In the genomic region with DNA sequence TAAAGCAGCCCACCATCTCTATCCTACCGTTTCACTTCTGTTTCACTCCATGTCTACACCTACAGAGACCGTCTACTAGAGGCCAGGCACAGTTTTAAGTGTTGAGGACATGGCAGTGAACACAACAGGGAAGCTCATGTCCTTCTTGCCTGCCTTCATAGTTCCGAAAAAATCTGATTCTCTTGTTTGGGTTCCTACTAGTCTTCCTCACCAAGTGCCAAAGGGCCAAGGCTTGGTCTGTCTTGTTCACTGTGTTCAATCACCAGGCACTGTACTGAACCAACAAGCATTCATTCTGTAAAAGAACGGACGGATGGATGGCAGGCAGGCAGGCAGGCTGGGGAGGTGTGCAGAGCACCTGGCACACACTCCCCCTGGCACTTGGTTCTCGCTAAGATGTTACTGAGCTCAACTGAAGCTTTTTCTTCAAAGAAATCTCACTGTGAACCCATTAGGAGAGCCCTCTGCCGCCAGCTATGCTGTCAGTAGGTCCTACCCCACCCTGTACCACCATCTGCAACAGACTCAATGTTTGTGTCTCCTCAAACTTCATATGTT, we compare ENCODE assay signal across 10 cellular contexts. TPM values are rescaled to one million over a fixed set of nuclear protein-coding genes. Genes with fewer than 3 reads are reported as not detected.
DNase-seq lines count a peak whose midpoint lies in the region; ATAC-seq, FAIRE-seq and TF ChIP-seq lines count a peak whose summit lies in the region.
"Had no signal": no experiment of that assay in that cellular context is flagged by ENCODE, and none has a peak within 500 bp of the region (broad histone marks: within the 10 kb centered on the region; RNA-seq: fewer than 3 reads in every experiment).

No MANE protein-coding gene starts in this region.

- H3K4me3 ChIP-seq in WI38 (ENCODE audit: low read depth, low read length) (peak overlapping the region; percentile 82), fibroblast of mammary gland (ENCODE audit: control insufficient read depth, low read depth, low read length) (peak overlapping the region; percentile 81), skeletal muscle cell (ENCODE audit: low read depth, low read length) (peak overlapping the region; percentile 82)

- no peak for TF ChIP-seq CTCF in WI38 (IDR thresholded peaks at IDR 0.05; ENCODE audit: low read depth, low read length)
- TF ChIP-seq CTCF in fibroblast of mammary gland (conservative IDR thresholded peaks at IDR 0.05; ENCODE audit: control insufficient read depth, insufficient read depth, low read depth, low read length), result no peak

- DNase-seq in GM18507 (ENCODE audit: extremely low spot score, insufficient read length, low read depth), result no peak
- no peak for DNase-seq in fibroblast of mammary gland (ENCODE audit: low read depth)
- no peak for DNase-seq in skeletal muscle cell (ENCODE audit: low read depth)
- DNase-seq in cerebellum (ENCODE audit: low spot score), result no peak
- DNase-seq in SW480 (ENCODE audit: low spot score), result no peak
- DNase-seq: MV-4-11 had no signal

- FAIRE-seq in GM18507 (lab: Jason Lieb, UNC), result peak; percentile 12
- FAIRE-seq: islet of Langerhans had no signal

- ATAC-seq in HG03175 (IDR thresholded peaks at IDR 0.05; ENCODE audit: unreplicated experiment), result no peak
- ATAC-seq in GM21360 (IDR thresholded peaks at IDR 0.05; ENCODE audit: unreplicated experiment), result no peak

RNA-seq across cellular contexts. Expression of gene DEXI, which starts 2.5 kb away (rescaled TPM):
- total RNA-seq in cerebellum, result 18.6 TPM

RNA-seq across cellular contexts. Expression of gene CLEC16A, which starts 4.6 kb away (rescaled TPM):
- 28.8 TPM for total RNA-seq in cerebellum
